In the genomic region with DNA sequence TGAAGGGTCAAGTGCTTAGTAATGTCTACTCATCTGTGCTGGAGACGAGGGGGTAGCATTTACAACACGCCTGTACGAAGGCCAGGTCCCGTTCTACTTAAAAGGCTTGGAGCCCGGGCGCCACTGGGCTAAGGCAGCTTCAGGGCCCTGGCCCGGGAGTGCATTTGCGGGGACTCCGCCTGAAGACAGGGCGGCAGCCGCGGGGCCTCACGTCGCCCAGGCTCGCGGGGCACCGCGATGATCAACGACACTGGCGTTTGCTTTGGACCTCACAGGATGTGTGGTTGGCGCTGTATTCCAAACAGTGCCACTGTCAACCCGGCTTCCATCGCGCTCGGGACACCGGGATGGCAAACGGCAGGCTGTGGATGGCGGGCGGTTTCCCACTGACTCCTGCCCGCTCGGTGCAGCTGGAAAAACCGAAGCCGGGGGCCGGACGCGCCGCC, we compare ENCODE assay signal across 1 cellular context.
TF ChIP-seq lines count a peak whose summit lies in the region.

No MANE protein-coding gene starts in this region.

TF ChIP-seq in HepG2, 621 proteins besides CTCF, POLR2A, EP300 and RAD21 (continued from another document and continues in another):
- TF ChIP-seq ZFP62 (CRISPR knock-in tag; IDR thresholded peaks at IDR 0.05) (no peak), HMG20B (CRISPR knock-in tag; conservative IDR thresholded peaks at IDR 0.05) (no peak), KLF13 (CRISPR knock-in tag; IDR thresholded peaks at IDR 0.05) (no peak), ZFP90 (CRISPR knock-in tag; IDR thresholded peaks at IDR 0.05; ENCODE audit: borderline replicate concordance) (no peak), CCDC6 (CRISPR knock-in tag; IDR thresholded peaks at IDR 0.05) (no peak), MEIS1 (CRISPR knock-in tag; IDR thresholded peaks at IDR 0.05; ENCODE audit: borderline replicate concordance) (peak; percentile 71; the same call in 1 of the 2 replicates), ZNF644 (CRISPR knock-in tag; IDR thresholded peaks at IDR 0.05; ENCODE audit: low read depth) (no peak), ONECUT2 (CRISPR knock-in tag; IDR thresholded peaks at IDR 0.05) (no peak), FLYWCH1 (CRISPR knock-in tag; IDR thresholded peaks at IDR 0.05) (no peak), KDM3A (CRISPR knock-in tag; IDR thresholded peaks at IDR 0.05; ENCODE audit: low read depth) (0 out of 2 replicates have a peak, but pooled peaks have one; percentile 34), SIX4 (CRISPR knock-in tag; IDR thresholded peaks at IDR 0.05) (no peak), ZNF350 (CRISPR knock-in tag; IDR thresholded peaks at IDR 0.05; ENCODE audit: borderline replicate concordance, low read depth) (no peak), SYNCRIP (IDR thresholded peaks at IDR 0.05; ENCODE audit: insufficient read depth, low read depth, low read length) (no peak), ZNF354B (CRISPR knock-in tag; IDR thresholded peaks at IDR 0.05) (no peak), ZNF891 (CRISPR knock-in tag; IDR thresholded peaks at IDR 0.05) (0 out of 2 replicates have a peak, but pooled peaks have one; percentile 11), REXO4 (CRISPR knock-in tag; IDR thresholded peaks at IDR 0.05; ENCODE audit: borderline replicate concordance) (no peak), GPN1 (CRISPR knock-in tag; IDR thresholded peaks at IDR 0.05; ENCODE audit: borderline replicate concordance) (no peak), PLRG1 (conservative IDR thresholded peaks at IDR 0.05) (no peak), MAFG (CRISPR knock-in tag; IDR thresholded peaks at IDR 0.05) (no peak), TCF12 (IDR thresholded peaks at IDR 0.05) (no peak), TCF12 (CRISPR knock-in tag; IDR thresholded peaks at IDR 0.05) (no peak), AKAP8 (CRISPR knock-in tag; IDR thresholded peaks at IDR 0.05) (no peak), HNF4G (IDR thresholded peaks at IDR 0.05; ENCODE audit: borderline replicate concordance, low read depth, low read length) (no peak), HNF4G (CRISPR knock-in tag; IDR thresholded peaks at IDR 0.05; ENCODE audit: borderline replicate concordance, low read depth) (0 out of 2 replicates have a peak, but pooled peaks have one; percentile 48), GTF3A (CRISPR knock-in tag; conservative IDR thresholded peaks at IDR 0.05) (no peak), NCOA2 (CRISPR knock-in tag; IDR thresholded peaks at IDR 0.05) (no peak), U2AF2 (IDR thresholded peaks at IDR 0.05; ENCODE audit: low read depth, low read length) (no peak), SNAPC2 (CRISPR knock-in tag; IDR thresholded peaks at IDR 0.05) (no peak), ZNF557 (CRISPR knock-in tag; IDR thresholded peaks at IDR 0.05) (0 out of 2 replicates have a peak, but pooled peaks have one; percentile 3), TP53 (CRISPR knock-in tag; conservative IDR thresholded peaks at IDR 0.05) (no peak), ZNF326 (CRISPR knock-in tag; IDR thresholded peaks at IDR 0.05; ENCODE audit: borderline replicate concordance) (no peak), TOPORS (CRISPR knock-in tag; IDR thresholded peaks at IDR 0.05) (no peak), HNRNPLL (IDR thresholded peaks at IDR 0.05; ENCODE audit: low read depth, low read length, poor library complexity, severe bottlenecking) (no peak), ZNF335 (CRISPR knock-in tag; IDR thresholded peaks at IDR 0.05) (peak; percentile 57; the same call in 1 of the 2 replicates)
- TF ChIP-seq, protein P1, sequence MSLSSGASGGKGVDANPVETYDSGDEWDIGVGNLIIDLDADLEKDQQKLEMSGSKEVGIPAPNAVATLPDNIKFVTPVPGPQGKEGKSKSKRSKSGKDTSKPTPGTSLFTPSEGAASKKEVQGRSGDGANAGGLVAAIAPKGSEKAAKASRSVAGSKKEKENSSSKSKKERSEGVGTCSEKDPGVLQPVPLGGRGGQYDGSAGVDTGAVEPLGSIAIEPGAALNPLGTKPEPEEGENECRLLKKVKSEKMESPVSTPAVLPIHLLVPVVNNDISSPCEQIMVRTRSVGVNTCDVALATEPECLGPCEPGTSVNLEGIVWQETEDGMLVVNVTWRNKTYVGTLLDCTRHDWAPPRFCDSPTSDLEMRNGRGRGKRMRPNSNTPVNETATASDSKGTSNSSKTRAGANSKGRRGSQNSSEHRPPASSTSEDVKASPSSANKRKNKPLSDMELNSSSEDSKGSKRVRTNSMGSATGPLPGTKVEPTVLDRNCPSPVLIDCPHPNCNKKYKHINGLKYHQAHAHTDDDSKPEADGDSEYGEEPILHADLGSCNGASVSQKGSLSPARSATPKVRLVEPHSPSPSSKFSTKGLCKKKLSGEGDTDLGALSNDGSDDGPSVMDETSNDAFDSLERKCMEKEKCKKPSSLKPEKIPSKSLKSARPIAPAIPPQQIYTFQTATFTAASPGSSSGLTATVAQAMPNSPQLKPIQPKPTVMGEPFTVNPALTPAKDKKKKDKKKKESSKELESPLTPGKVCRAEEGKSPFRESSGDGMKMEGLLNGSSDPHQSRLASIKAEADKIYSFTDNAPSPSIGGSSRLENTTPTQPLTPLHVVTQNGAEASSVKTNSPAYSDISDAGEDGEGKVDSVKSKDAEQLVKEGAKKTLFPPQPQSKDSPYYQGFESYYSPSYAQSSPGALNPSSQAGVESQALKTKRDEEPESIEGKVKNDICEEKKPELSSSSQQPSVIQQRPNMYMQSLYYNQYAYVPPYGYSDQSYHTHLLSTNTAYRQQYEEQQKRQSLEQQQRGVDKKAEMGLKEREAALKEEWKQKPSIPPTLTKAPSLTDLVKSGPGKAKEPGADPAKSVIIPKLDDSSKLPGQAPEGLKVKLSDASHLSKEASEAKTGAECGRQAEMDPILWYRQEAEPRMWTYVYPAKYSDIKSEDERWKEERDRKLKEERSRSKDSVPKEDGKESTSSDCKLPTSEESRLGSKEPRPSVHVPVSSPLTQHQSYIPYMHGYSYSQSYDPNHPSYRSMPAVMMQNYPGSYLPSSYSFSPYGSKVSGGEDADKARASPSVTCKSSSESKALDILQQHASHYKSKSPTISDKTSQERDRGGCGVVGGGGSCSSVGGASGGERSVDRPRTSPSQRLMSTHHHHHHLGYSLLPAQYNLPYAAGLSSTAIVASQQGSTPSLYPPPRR (CRISPR knock-in tag; IDR thresholded peaks at IDR 0.05; ENCODE audit: borderline replicate concordance), result no peak; the same call in 1 of the 2 replicates
- TF ChIP-seq, protein P2, sequence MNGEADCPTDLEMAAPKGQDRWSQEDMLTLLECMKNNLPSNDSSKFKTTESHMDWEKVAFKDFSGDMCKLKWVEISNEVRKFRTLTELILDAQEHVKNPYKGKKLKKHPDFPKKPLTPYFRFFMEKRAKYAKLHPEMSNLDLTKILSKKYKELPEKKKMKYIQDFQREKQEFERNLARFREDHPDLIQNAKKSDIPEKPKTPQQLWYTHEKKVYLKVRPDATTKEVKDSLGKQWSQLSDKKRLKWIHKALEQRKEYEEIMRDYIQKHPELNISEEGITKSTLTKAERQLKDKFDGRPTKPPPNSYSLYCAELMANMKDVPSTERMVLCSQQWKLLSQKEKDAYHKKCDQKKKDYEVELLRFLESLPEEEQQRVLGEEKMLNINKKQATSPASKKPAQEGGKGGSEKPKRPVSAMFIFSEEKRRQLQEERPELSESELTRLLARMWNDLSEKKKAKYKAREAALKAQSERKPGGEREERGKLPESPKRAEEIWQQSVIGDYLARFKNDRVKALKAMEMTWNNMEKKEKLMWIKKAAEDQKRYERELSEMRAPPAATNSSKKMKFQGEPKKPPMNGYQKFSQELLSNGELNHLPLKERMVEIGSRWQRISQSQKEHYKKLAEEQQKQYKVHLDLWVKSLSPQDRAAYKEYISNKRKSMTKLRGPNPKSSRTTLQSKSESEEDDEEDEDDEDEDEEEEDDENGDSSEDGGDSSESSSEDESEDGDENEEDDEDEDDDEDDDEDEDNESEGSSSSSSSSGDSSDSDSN (CRISPR knock-in tag; IDR thresholded peaks at IDR 0.05), result peak; percentile 78
- TF ChIP-seq, protein P3, sequence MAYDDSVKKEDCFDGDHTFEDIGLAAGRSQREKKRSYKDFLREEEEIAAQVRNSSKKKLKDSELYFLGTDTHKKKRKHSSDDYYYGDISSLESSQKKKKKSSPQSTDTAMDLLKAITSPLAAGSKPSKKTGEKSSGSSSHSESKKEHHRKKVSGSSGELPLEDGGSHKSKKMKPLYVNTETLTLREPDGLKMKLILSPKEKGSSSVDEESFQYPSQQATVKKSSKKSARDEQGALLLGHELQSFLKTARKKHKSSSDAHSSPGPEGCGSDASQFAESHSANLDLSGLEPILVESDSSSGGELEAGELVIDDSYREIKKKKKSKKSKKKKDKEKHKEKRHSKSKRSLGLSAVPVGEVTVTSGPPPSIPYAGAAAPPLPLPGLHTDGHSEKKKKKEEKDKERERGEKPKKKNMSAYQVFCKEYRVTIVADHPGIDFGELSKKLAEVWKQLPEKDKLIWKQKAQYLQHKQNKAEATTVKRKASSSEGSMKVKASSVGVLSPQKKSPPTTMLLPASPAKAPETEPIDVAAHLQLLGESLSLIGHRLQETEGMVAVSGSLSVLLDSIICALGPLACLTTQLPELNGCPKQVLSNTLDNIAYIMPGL (CRISPR knock-in tag; IDR thresholded peaks at IDR 0.05; ENCODE audit: borderline replicate concordance in 1 of 2, low read depth in 1 of 2), result peak; percentile 15 to 75; a peak in 2 of 4 replicates
- TF ChIP-seq, protein P4, sequence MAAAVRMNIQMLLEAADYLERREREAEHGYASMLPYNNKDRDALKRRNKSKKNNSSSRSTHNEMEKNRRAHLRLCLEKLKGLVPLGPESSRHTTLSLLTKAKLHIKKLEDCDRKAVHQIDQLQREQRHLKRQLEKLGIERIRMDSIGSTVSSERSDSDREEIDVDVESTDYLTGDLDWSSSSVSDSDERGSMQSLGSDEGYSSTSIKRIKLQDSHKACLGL (CRISPR knock-in tag; IDR thresholded peaks at IDR 0.05), result no peak
- TF ChIP-seq, protein P5, sequence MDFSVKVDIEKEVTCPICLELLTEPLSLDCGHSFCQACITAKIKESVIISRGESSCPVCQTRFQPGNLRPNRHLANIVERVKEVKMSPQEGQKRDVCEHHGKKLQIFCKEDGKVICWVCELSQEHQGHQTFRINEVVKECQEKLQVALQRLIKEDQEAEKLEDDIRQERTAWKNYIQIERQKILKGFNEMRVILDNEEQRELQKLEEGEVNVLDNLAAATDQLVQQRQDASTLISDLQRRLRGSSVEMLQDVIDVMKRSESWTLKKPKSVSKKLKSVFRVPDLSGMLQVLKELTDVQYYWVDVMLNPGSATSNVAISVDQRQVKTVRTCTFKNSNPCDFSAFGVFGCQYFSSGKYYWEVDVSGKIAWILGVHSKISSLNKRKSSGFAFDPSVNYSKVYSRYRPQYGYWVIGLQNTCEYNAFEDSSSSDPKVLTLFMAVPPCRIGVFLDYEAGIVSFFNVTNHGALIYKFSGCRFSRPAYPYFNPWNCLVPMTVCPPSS (IDR thresholded peaks at IDR 0.05), result no peak
- TF ChIP-seq, protein P6, sequence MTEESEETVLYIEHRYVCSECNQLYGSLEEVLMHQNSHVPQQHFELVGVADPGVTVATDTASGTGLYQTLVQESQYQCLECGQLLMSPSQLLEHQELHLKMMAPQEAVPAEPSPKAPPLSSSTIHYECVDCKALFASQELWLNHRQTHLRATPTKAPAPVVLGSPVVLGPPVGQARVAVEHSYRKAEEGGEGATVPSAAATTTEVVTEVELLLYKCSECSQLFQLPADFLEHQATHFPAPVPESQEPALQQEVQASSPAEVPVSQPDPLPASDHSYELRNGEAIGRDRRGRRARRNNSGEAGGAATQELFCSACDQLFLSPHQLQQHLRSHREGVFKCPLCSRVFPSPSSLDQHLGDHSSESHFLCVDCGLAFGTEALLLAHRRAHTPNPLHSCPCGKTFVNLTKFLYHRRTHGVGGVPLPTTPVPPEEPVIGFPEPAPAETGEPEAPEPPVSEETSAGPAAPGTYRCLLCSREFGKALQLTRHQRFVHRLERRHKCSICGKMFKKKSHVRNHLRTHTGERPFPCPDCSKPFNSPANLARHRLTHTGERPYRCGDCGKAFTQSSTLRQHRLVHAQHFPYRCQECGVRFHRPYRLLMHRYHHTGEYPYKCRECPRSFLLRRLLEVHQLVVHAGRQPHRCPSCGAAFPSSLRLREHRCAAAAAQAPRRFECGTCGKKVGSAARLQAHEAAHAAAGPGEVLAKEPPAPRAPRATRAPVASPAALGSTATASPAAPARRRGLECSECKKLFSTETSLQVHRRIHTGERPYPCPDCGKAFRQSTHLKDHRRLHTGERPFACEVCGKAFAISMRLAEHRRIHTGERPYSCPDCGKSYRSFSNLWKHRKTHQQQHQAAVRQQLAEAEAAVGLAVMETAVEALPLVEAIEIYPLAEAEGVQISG (CRISPR knock-in tag; IDR thresholded peaks at IDR 0.05), result no peak
- TF ChIP-seq, protein P7, sequence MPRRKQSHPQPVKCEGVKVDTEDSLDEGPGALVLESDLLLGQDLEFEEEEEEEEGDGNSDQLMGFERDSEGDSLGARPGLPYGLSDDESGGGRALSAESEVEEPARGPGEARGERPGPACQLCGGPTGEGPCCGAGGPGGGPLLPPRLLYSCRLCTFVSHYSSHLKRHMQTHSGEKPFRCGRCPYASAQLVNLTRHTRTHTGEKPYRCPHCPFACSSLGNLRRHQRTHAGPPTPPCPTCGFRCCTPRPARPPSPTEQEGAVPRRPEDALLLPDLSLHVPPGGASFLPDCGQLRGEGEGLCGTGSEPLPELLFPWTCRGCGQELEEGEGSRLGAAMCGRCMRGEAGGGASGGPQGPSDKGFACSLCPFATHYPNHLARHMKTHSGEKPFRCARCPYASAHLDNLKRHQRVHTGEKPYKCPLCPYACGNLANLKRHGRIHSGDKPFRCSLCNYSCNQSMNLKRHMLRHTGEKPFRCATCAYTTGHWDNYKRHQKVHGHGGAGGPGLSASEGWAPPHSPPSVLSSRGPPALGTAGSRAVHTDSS (CRISPR knock-in tag; conservative IDR thresholded peaks at IDR 0.05), result no peak
- TF ChIP-seq, protein P8, sequence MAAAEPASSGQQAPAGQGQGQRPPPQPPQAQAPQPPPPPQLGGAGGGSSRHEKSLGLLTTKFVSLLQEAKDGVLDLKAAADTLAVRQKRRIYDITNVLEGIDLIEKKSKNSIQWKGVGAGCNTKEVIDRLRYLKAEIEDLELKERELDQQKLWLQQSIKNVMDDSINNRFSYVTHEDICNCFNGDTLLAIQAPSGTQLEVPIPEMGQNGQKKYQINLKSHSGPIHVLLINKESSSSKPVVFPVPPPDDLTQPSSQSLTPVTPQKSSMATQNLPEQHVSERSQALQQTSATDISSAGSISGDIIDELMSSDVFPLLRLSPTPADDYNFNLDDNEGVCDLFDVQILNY (CRISPR knock-in tag; conservative IDR thresholded peaks at IDR 0.05), result no peak
- TF ChIP-seq, protein P9, sequence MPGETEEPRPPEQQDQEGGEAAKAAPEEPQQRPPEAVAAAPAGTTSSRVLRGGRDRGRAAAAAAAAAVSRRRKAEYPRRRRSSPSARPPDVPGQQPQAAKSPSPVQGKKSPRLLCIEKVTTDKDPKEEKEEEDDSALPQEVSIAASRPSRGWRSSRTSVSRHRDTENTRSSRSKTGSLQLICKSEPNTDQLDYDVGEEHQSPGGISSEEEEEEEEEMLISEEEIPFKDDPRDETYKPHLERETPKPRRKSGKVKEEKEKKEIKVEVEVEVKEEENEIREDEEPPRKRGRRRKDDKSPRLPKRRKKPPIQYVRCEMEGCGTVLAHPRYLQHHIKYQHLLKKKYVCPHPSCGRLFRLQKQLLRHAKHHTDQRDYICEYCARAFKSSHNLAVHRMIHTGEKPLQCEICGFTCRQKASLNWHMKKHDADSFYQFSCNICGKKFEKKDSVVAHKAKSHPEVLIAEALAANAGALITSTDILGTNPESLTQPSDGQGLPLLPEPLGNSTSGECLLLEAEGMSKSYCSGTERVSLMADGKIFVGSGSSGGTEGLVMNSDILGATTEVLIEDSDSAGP (CRISPR knock-in tag; IDR thresholded peaks at IDR 0.05; ENCODE audit: borderline replicate concordance), result no peak; the same call in 1 of the 2 replicates
